Comparison of ENCODE assay signal across 18 cellular contexts in genomic region chr5:179319123-179319522, GRCh38. TPM values are rescaled to one million over a fixed set of nuclear protein-coding genes. Genes with fewer than 3 reads are reported as not detected.
"Had no signal": no experiment of that assay in that cellular context is flagged by ENCODE, and none has a peak within 500 bp of the region (broad histone marks: within the 10 kb centered on the region; RNA-seq: fewer than 3 reads in every experiment).

No MANE protein-coding gene starts in this region.

- H3K27ac Mint-ChIP-seq: activated CD8-positive, alpha-beta memory T cell treated with anti-CD3 and anti-CD28 coated beads, Interleukin-2, amount 10 ng/mL, durations not matched to agents 7 days and 5 days; activated naive CD4-positive, alpha-beta T cell treated with anti-CD3 and anti-CD28 coated beads, Interleukin-2, amount 50 U/mL, for 72 hours; type B pancreatic cell had no signal

- H3K4me3 Mint-ChIP-seq: activated CD8-positive, alpha-beta memory T cell treated with anti-CD3 and anti-CD28 coated beads, Interleukin-2, amount 10 ng/mL, durations not matched to agents 7 days and 5 days; activated T-cell treated with anti-CD3 and anti-CD28 coated beads, Interleukin-2, amount 50 U/mL, for 4 hours had no signal

- H3K27ac ChIP-seq: esophagus squamous epithelium had no signal

- H3K9me3 Mint-ChIP-seq: activated naive CD4-positive, alpha-beta T cell treated with anti-CD3 and anti-CD28 coated beads, Interleukin-2, amount 50 U/mL, for 72 hours; activated T-cell treated with anti-CD3 and anti-CD28 coated beads, Interleukin-2, amount 50 U/mL, for 4 hours had no signal

- DNase-seq: activated CD4-positive, CD25-positive, alpha-beta regulatory T cell treated with anti-CD3 and anti-CD28 coated beads, Interleukin-2, amount 50 U/mL, for 72 hours; activated CD8-positive, alpha-beta memory T cell treated with anti-CD3 and anti-CD28 coated beads, Interleukin-2, amount 10 ng/mL, durations not matched to agents 7 days and 5 days; activated effector memory CD4-positive, alpha-beta T cell treated with anti-CD3 and anti-CD28 coated beads, Interleukin-2, amount 50 U/mL, for 16 hours; activated T-cell treated with anti-CD3 and anti-CD28 coated beads, Interleukin-2, amount 50 U/mL, for 4 hours; central memory CD4-positive, alpha-beta T cell; effector CD4-positive, alpha-beta T cell; esophagus squamous epithelium; hippocampal formation; SK-N-SH; stimulated activated CD4-positive, alpha-beta T cell treated with anti-CD3 and anti-CD28 coated beads, Interleukin-15, amount 100 ng/mL, for 24 hours; stimulated activated CD4-positive, alpha-beta T cell treated with anti-CD3 and anti-CD28 coated beads, Interleukin-4, amount 100 ng/mL, for 24 hours; stimulated activated naive CD4-positive, alpha-beta T cell treated with Interleukin-2 at 50 U/mL for 16 hours; substantia nigra; T1000 had no signal

- H3K9me3 ChIP-seq: esophagus squamous epithelium, SK-N-SH had no signal

- H3K4me1 Mint-ChIP-seq: activated CD8-positive, alpha-beta memory T cell treated with anti-CD3 and anti-CD28 coated beads, Interleukin-2, amount 10 ng/mL, durations not matched to agents 7 days and 5 days had no signal

- H3K27me3 Mint-ChIP-seq: activated CD8-positive, alpha-beta memory T cell treated with anti-CD3 and anti-CD28 coated beads, Interleukin-2, amount 10 ng/mL, durations not matched to agents 7 days and 5 days had no signal

- H3K4me3 ChIP-seq: coronary artery, esophagus squamous epithelium had no signal

- ATAC-seq: activated CD8-positive, alpha-beta memory T cell treated with anti-CD3 and anti-CD28 coated beads, Interleukin-2, amount 10 ng/mL, durations not matched to agents 7 days and 5 days; activated naive CD4-positive, alpha-beta T cell treated with anti-CD3 and anti-CD28 coated beads, Interleukin-2, amount 50 U/mL, for 72 hours; activated T-cell treated with anti-CD3 and anti-CD28 coated beads, Interleukin-2, amount 50 U/mL, for 4 hours had no signal

- H3K27me3 ChIP-seq: esophagus squamous epithelium had no signal

- H3K36me3 Mint-ChIP-seq: activated CD8-positive, alpha-beta memory T cell treated with anti-CD3 and anti-CD28 coated beads, Interleukin-2, amount 10 ng/mL, durations not matched to agents 7 days and 5 days; activated naive CD4-positive, alpha-beta T cell treated with anti-CD3 and anti-CD28 coated beads, Interleukin-2, amount 50 U/mL, for 72 hours had no signal

- H3K36me3 ChIP-seq: esophagus squamous epithelium had no signal

RNA-seq across cellular contexts. Expression of gene ADAMTS2, which starts 26.1 kb away (rescaled TPM):
- total RNA-seq: activated CD8-positive, alpha-beta memory T cell treated with anti-CD3 and anti-CD28 coated beads, Interleukin-2, amount 10 ng/mL, durations not matched to agents 7 days and 5 days; activated naive CD4-positive, alpha-beta T cell treated with anti-CD3 and anti-CD28 coated beads, Interleukin-2, amount 50 U/mL, for 72 hours; endothelial cell of umbilical vein had no signal
